2 cellular contexts compared by ENCODE assay signal in the genomic region with DNA sequence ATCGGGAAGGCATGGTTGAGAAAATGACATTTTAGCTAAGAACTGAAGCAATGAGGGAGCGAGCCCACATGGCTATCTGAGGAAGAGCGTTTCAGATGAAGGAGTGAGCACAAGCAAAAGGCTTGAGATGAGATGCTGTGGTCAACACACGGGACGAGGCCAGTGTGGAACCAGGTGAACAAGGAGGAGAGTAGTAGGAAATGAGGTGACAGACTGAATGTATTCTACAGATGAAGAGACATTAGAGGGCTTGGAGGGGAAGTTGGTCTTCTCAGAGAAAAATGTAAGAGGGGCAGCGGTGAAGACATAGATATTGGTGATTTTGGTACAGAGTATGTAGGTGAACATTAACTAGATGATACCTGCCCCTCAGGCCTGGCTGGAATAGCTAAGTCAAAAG.
TF ChIP-seq lines count a peak whose summit lies in the region.

No MANE protein-coding gene starts in this region.

TF ChIP-seq in GM23338, 12 proteins besides CTCF, POLR2A, EP300 and RAD21 (continues in another document):
- TF ChIP-seq ZNF331 (CRISPR knock-in tag; IDR thresholded peaks at IDR 0.05; ENCODE audit: low read depth) (no peak), STAT1 (IDR thresholded peaks at IDR 0.05; ENCODE audit: unreplicated experiment) (no peak), ZNF114 (CRISPR knock-in tag; IDR thresholded peaks at IDR 0.05) (no peak), EZH2 (IDR thresholded peaks at IDR 0.05; ENCODE audit: low read depth, unreplicated experiment) (no peak), JUNB (IDR thresholded peaks at IDR 0.05; ENCODE audit: unreplicated experiment) (no peak), POLR2AphosphoS5 (IDR thresholded peaks at IDR 0.05; ENCODE audit: low read depth) (no peak), EZH2phosphoT487 (IDR thresholded peaks at IDR 0.05; ENCODE audit: unreplicated experiment) (no peak)
- TF ChIP-seq, protein P1, sequence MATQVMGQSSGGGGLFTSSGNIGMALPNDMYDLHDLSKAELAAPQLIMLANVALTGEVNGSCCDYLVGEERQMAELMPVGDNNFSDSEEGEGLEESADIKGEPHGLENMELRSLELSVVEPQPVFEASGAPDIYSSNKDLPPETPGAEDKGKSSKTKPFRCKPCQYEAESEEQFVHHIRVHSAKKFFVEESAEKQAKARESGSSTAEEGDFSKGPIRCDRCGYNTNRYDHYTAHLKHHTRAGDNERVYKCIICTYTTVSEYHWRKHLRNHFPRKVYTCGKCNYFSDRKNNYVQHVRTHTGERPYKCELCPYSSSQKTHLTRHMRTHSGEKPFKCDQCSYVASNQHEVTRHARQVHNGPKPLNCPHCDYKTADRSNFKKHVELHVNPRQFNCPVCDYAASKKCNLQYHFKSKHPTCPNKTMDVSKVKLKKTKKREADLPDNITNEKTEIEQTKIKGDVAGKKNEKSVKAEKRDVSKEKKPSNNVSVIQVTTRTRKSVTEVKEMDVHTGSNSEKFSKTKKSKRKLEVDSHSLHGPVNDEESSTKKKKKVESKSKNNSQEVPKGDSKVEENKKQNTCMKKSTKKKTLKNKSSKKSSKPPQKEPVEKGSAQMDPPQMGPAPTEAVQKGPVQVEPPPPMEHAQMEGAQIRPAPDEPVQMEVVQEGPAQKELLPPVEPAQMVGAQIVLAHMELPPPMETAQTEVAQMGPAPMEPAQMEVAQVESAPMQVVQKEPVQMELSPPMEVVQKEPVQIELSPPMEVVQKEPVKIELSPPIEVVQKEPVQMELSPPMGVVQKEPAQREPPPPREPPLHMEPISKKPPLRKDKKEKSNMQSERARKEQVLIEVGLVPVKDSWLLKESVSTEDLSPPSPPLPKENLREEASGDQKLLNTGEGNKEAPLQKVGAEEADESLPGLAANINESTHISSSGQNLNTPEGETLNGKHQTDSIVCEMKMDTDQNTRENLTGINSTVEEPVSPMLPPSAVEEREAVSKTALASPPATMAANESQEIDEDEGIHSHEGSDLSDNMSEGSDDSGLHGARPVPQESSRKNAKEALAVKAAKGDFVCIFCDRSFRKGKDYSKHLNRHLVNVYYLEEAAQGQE (IDR thresholded peaks at IDR 0.05; ENCODE audit: unreplicated experiment), result no peak
- TF ChIP-seq, protein P2, sequence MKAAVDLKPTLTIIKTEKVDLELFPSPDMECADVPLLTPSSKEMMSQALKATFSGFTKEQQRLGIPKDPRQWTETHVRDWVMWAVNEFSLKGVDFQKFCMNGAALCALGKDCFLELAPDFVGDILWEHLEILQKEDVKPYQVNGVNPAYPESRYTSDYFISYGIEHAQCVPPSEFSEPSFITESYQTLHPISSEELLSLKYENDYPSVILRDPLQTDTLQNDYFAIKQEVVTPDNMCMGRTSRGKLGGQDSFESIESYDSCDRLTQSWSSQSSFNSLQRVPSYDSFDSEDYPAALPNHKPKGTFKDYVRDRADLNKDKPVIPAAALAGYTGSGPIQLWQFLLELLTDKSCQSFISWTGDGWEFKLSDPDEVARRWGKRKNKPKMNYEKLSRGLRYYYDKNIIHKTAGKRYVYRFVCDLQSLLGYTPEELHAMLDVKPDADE (IDR thresholded peaks at IDR 0.05), result no peak
- TF ChIP-seq, protein P3, sequence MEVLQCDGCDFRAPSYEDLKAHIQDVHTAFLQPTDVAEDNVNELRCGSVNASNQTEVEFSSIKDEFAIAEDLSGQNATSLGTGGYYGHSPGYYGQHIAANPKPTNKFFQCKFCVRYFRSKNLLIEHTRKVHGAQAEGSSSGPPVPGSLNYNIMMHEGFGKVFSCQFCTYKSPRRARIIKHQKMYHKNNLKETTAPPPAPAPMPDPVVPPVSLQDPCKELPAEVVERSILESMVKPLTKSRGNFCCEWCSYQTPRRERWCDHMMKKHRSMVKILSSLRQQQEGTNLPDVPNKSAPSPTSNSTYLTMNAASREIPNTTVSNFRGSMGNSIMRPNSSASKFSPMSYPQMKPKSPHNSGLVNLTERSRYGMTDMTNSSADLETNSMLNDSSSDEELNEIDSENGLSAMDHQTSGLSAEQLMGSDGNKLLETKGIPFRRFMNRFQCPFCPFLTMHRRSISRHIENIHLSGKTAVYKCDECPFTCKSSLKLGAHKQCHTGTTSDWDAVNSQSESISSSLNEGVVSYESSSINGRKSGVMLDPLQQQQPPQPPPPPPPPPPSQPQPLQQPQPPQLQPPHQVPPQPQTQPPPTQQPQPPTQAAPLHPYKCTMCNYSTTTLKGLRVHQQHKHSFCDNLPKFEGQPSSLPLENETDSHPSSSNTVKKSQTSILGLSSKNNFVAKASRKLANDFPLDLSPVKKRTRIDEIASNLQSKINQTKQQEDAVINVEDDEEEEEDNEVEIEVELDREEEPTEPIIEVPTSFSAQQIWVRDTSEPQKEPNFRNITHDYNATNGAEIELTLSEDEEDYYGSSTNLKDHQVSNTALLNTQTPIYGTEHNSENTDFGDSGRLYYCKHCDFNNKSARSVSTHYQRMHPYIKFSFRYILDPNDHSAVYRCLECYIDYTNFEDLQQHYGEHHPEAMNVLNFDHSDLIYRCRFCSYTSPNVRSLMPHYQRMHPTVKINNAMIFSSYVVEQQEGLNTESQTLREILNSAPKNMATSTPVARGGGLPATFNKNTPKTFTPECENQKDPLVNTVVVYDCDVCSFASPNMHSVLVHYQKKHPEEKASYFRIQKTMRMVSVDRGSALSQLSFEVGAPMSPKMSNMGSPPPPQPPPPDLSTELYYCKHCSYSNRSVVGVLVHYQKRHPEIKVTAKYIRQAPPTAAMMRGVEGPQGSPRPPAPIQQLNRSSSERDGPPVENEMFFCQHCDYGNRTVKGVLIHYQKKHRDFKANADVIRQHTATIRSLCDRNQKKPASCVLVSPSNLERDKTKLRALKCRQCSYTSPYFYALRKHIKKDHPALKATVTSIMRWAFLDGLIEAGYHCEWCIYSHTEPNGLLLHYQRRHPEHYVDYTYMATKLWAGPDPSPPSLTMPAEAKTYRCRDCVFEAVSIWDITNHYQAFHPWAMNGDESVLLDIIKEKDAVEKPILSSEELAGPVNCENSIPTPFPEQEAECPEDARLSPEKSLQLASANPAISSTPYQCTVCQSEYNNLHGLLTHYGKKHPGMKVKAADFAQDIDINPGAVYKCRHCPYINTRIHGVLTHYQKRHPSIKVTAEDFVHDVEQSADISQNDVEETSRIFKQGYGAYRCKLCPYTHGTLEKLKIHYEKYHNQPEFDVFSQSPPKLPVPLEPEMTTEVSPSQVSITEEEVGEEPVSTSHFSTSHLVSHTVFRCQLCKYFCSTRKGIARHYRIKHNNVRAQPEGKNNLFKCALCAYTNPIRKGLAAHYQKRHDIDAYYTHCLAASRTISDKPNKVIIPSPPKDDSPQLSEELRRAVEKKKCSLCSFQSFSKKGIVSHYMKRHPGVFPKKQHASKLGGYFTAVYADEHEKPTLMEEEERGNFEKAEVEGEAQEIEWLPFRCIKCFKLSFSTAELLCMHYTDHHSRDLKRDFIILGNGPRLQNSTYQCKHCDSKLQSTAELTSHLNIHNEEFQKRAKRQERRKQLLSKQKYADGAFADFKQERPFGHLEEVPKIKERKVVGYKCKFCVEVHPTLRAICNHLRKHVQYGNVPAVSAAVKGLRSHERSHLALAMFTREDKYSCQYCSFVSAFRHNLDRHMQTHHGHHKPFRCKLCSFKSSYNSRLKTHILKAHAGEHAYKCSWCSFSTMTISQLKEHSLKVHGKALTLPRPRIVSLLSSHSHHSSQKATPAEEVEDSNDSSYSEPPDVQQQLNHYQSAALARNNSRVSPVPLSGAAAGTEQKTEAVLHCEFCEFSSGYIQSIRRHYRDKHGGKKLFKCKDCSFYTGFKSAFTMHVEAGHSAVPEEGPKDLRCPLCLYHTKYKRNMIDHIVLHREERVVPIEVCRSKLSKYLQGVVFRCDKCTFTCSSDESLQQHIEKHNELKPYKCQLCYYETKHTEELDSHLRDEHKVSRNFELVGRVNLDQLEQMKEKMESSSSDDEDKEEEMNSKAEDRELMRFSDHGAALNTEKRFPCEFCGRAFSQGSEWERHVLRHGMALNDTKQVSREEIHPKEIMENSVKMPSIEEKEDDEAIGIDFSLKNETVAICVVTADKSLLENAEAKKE (CRISPR knock-in tag; IDR thresholded peaks at IDR 0.05), result no peak

TF ChIP-seq in H1, 55 proteins besides CTCF, POLR2A, EP300 and RAD21:
- TF ChIP-seq PHF8 (conservative IDR thresholded peaks at IDR 0.05; ENCODE audit: low read depth, low read length) (no peak), FOSL1 (IDR thresholded peaks at IDR 0.05; ENCODE audit: insufficient read depth, low read depth, low read length) (no peak), SIRT6 (IDR thresholded peaks at IDR 0.05; ENCODE audit: low read length) (no peak), POU5F1 (IDR thresholded peaks at IDR 0.05; ENCODE audit: low read depth, low read length) (no peak), RFX5 (IDR thresholded peaks at IDR 0.05; ENCODE audit: borderline replicate concordance, low read depth, low read length) (no peak), POLR2AphosphoS5 (IDR thresholded peaks at IDR 0.05; ENCODE audit: low read depth, low read length) (peak; percentile 50)
